11 cellular contexts compared by ENCODE assay signal in genomic region chr6:113809818-113810217, GRCh38. TPM values are rescaled to one million over a fixed set of nuclear protein-coding genes. Genes with fewer than 3 reads are reported as not detected.
DNase-seq lines count a peak whose midpoint lies in the region; ATAC-seq and TF ChIP-seq lines count a peak whose summit lies in the region.
"Had no signal": no experiment of that assay in that cellular context is flagged by ENCODE, and none has a peak within 500 bp of the region (broad histone marks: within the 10 kb centered on the region; RNA-seq: fewer than 3 reads in every experiment).

No MANE protein-coding gene starts in this region.

- DNase-seq in GDM1 (lab: John Stamatoyannopoulos, UW) (peak; percentile 20), T-helper 17 cell (no peak), G401 (ENCODE audit: low spot score) (no peak), hepatocyte (ENCODE audit: low spot score) (no peak), AG08396 (ENCODE audit: low spot score) (no peak), DMS153 (lab: John Stamatoyannopoulos, UW) (no peak)
- DNase-seq: IMR-90 had no signal

- H3K36me3 Mint-ChIP-seq in T-helper 17 cell (ENCODE audit: low read depth) = no peaks in the 10 kb centered on the region

- TF ChIP-seq CTCF in hepatocyte (IDR thresholded peaks at IDR 0.05; ENCODE audit: poor library complexity) = no peak

- no peak overlapping the region for H2AFZ ChIP-seq in hepatocyte

- H3K27ac Mint-ChIP-seq in T-helper 17 cell = no peak overlapping the region

- H3K4me3 Mint-ChIP-seq in T-helper 17 cell = no peak overlapping the region

- H3K9me2 ChIP-seq in hepatocyte (replicated peaks; ENCODE audit: insufficient read depth) = no peaks in the 10 kb centered on the region

- no peak overlapping the region for H3K4me3 ChIP-seq in hepatocyte
- H3K4me3 ChIP-seq: body of pancreas had no signal

- H3K27me3 ChIP-seq in hepatocyte = no peaks in the 10 kb centered on the region
- H3K27me3 ChIP-seq: body of pancreas had no signal

- H3K27me3 Mint-ChIP-seq in T-helper 17 cell = peaks cover 15% of the 10 kb centered on the region

- in situ Hi-C loops in G401 (cut with HindIII; ENCODE audit: low sequenced_read_pairs) = no loop called here

- H3K4me1 Mint-ChIP-seq in T-helper 17 cell = peaks cover 6% of the 10 kb centered on the region

- H3K36me3 ChIP-seq in hepatocyte (replicated peaks; ENCODE audit: insufficient read depth, low read depth) = no peaks in the 10 kb centered on the region

- no peaks in the 10 kb centered on the region for H3K79me2 ChIP-seq in hepatocyte

- 96% methylated on average over 5 of the region's 5 CpGs for WGBS in hepatocyte (ENCODE audit: low lambda C conversion rate, missing lambda C conversion rate)

- H4K20me1 ChIP-seq in hepatocyte (ENCODE audit: insufficient read depth, poor library complexity, severe bottlenecking) = no peaks in the 10 kb centered on the region

- H3K27ac ChIP-seq in hepatocyte = no peak overlapping the region
- H3K27ac ChIP-seq: VCaP had no signal

- peak; percentile 51 for ATAC-seq in GM19467 (IDR thresholded peaks at IDR 0.05; ENCODE audit: unreplicated experiment)
- peak; percentile 56 for ATAC-seq in HG03139 (IDR thresholded peaks at IDR 0.05; ENCODE audit: unreplicated experiment)
- peak; percentile 42 for ATAC-seq in T-helper 17 cell
- ATAC-seq: body of pancreas had no signal

- H3K9me3 ChIP-seq in T-helper 17 cell (ENCODE audit: control insufficient read depth, low read length, poor library complexity, severe bottlenecking) = no peaks in the 10 kb centered on the region
- no peaks in the 10 kb centered on the region for H3K9me3 ChIP-seq in hepatocyte (ENCODE audit: low read depth)
- H3K9me3 ChIP-seq: body of pancreas had no signal

- H3K4me2 ChIP-seq in hepatocyte = no peak overlapping the region

- no peaks in the 10 kb centered on the region for H3K4me1 ChIP-seq in hepatocyte (ENCODE audit: insufficient read depth)
- H3K4me1 ChIP-seq: body of pancreas had no signal

RNA-seq across cellular contexts. Expression of gene MARCKS, which starts 47.3 kb away (rescaled TPM):
- total RNA-seq in T-helper 17 cell (1 to 10 TPM in 1 of 2 donors, under 1 TPM in 1; 0.68 to 4.0 TPM), hepatocyte (105 and 129 TPM in 2 replicates)
- not detected in 2 replicates for total RNA-seq in G401 (2014; rRNA removed; shearing (Covaris generic))
- polyA plus RNA-seq in hepatocyte = 95.5 and 96.9 TPM in 2 replicates

Comparison
In these comparisons a context has a peak if more than half of its experiments do, and no peak if none do; other contexts are left out.
1. RNA of gene MARCKS, which starts 47.3 kb away (total RNA-seq): 105 to 129 TPM in hepatocyte; 0.68 to 4.0 TPM in T-helper 17 cell and not detected in G401; every median in the first group is over 10 times any median in the second.
2. Peak in every context shown above with its lines, with median percentiles within 50 percentile points of each other: ATAC-seq.